9 cellular contexts compared by ENCODE assay signal in the genomic region with DNA sequence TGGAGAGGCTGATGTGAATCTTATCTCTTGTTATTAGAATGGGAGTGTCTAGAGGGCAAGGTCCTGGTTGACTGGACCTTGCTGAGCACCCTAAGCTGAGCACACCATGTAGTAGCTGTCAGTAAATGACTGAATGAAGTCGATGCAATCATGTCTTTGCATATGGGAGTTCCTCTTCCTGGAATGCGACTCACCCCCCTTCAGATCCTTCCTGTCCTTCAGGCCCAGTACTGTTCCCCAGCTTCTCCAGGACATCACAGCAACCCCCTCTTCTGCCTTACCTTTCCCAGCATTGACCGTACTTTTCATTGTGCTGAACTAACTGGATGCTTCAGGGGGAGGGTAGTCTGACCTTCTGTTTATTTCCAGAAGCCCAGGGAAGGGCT. TPM values are rescaled to one million over a fixed set of nuclear protein-coding genes. Genes with fewer than 3 reads are reported as not detected.
DNase-seq lines count a peak whose midpoint lies in the region; ATAC-seq and TF ChIP-seq lines count a peak whose summit lies in the region.
"Had no signal": no experiment of that assay in that cellular context is flagged by ENCODE, and none has a peak within 500 bp of the region (broad histone marks: within the 10 kb centered on the region; RNA-seq: fewer than 3 reads in every experiment).

No MANE protein-coding gene starts in this region.

- no peaks in the 10 kb centered on the region for H3F3A ChIP-seq in PC-9 (ENCODE audit: insufficient read depth, low read depth)

- TF ChIP-seq EP300 in transverse colon (IDR thresholded peaks at IDR 0.05; ENCODE audit: low read depth) = no peak

- intact Hi-C loops in activated T-helper 2 cell treated with anti-CD3 and anti-CD28 coated beads, Interferon-gamma antibody, Interleukin-2, Interleukin-4, amounts not matched to agents 10 μg/mL and 5 μg/mL and 100 μg/mL, durations not matched to agents 14 hours and 24 hours and 36 hours (cut with micrococcal nuclease) = no loop called here
- intact Hi-C loops in transverse colon (cut with DNase I; ENCODE audit: low total_unique reads) = no loop called here
- intact Hi-C loops in PC-9 (cut with micrococcal nuclease; ENCODE audit: unreplicated experiment) = no loop called here

- H3K27ac ChIP-seq in transverse colon (peak overlapping the region; percentile 50 to 98 (median 72)), PC-9 (no peak overlapping the region)

- H2AFZ ChIP-seq in PC-9 = no peak overlapping the region

- H3K79me2 ChIP-seq in PC-9 (ENCODE audit: low read depth) = peaks cover 37% of the 10 kb centered on the region

- H3K36me3 ChIP-seq in transverse colon (no peaks in the 10 kb centered on the region), PC-9 (ENCODE audit: low read depth) (no peaks in the 10 kb centered on the region)
- H3K36me3 ChIP-seq: BE2C had no signal

- in situ Hi-C loops in transverse colon (cut with MboI; ENCODE audit: low pct_ligation_motif_present in 1 of 4, low pct_unique_long_range_greater_than_20kb in 1 of 4, low sequenced_read_pairs in 3 of 4) = no loop called here

- H3K4me3 ChIP-seq in transverse colon (no peak overlapping the region), PC-9 (no peak overlapping the region)

- no peaks in the 10 kb centered on the region for H3K27me3 Mint-ChIP-seq in activated naive CD4-positive, alpha-beta T cell treated with anti-CD3 and anti-CD28 coated beads, Interleukin-2, amount 50 U/mL, for 24 hours
- H3K27me3 Mint-ChIP-seq in activated T-helper 2 cell treated with anti-CD3 and anti-CD28 coated beads, Interferon-gamma antibody, Interleukin-2, Interleukin-4, amounts not matched to agents 10 μg/mL and 5 μg/mL and 100 μg/mL, durations not matched to agents 14 hours and 24 hours and 36 hours (ENCODE audit: low read depth) = no peaks in the 10 kb centered on the region

- peaks cover 80% of the 10 kb centered on the region for H3K4me1 Mint-ChIP-seq in activated naive CD4-positive, alpha-beta T cell treated with anti-CD3 and anti-CD28 coated beads, Interleukin-2, amount 50 U/mL, for 24 hours
- peaks cover 80% of the 10 kb centered on the region for H3K4me1 Mint-ChIP-seq in activated T-helper 2 cell treated with anti-CD3 and anti-CD28 coated beads, Interferon-gamma antibody, Interleukin-2, Interleukin-4, amounts not matched to agents 10 μg/mL and 5 μg/mL and 100 μg/mL, durations not matched to agents 14 hours and 24 hours and 36 hours (ENCODE audit: low read depth)

- no peak for ATAC-seq in HG02678 (IDR thresholded peaks at IDR 0.05; ENCODE audit: unreplicated experiment)

- POLR2A ChIA-PET in PC-9 (lab: Charles Lee; ENCODE audit: unreplicated experiment) = no interaction called here

- no peaks in the 10 kb centered on the region for H3K9me3 ChIP-seq in transverse colon
- no peaks in the 10 kb centered on the region for H3K9me3 ChIP-seq in PC-9 (ENCODE audit: insufficient read depth, low read depth)
- H3K9me3 ChIP-seq: BE2C had no signal

- no peak for TF ChIP-seq CTCF in transverse colon (IDR thresholded peaks at IDR 0.05)
- no peak for TF ChIP-seq CTCF in PC-9 (conservative IDR thresholded peaks at IDR 0.05)

- H3K4me1 ChIP-seq in transverse colon (peaks cover 20 to 88% (median 39%) of the 10 kb centered on the region in 4 donors), PC-9 (replicated peaks; ENCODE audit: insufficient read depth) (0 out of 2 replicates have a peak, but pooled peaks cover 3% of the 10 kb centered on the region)
- H3K4me1 ChIP-seq: BE2C had no signal

- H3K9me3 Mint-ChIP-seq in activated naive CD4-positive, alpha-beta T cell treated with anti-CD3 and anti-CD28 coated beads, Interleukin-2, amount 50 U/mL, for 24 hours = no peaks in the 10 kb centered on the region
- no peaks in the 10 kb centered on the region for H3K9me3 Mint-ChIP-seq in activated T-helper 2 cell treated with anti-CD3 and anti-CD28 coated beads, Interferon-gamma antibody, Interleukin-2, Interleukin-4, amounts not matched to agents 10 μg/mL and 5 μg/mL and 100 μg/mL, durations not matched to agents 14 hours and 24 hours and 36 hours

- no TSS peak for BruUV-seq in PC-9 (replicated peaks; lab: Mats Ljungman, UMichigan)

- H3K9me2 ChIP-seq in PC-9 (ENCODE audit: insufficient read depth) = no peaks in the 10 kb centered on the region

- 67 to 83% methylated on average over 1 to 3 of the region's 3 CpGs for WGBS in transverse colon (ENCODE audit: low coverage in 1 of 2), 2 donors

- CTCF ChIA-PET in PC-9 (lab: Charles Lee) = no interaction called here

- TF ChIP-seq POLR2A in transverse colon (IDR thresholded peaks at IDR 0.05) = no peak

- H3K27me3 ChIP-seq in transverse colon (no peaks in the 10 kb centered on the region), PC-9 (ENCODE audit: insufficient read depth, low read depth) (no peaks in the 10 kb centered on the region)
- H3K27me3 ChIP-seq: BE2C had no signal

- H3K4me3 Mint-ChIP-seq in activated naive CD4-positive, alpha-beta T cell treated with anti-CD3 and anti-CD28 coated beads, Interleukin-2, amount 50 U/mL, for 24 hours = peak overlapping the region; percentile 91
- H3K4me3 Mint-ChIP-seq in activated T-helper 2 cell treated with anti-CD3 and anti-CD28 coated beads, Interferon-gamma antibody, Interleukin-2, Interleukin-4, amounts not matched to agents 10 μg/mL and 5 μg/mL and 100 μg/mL, durations not matched to agents 14 hours and 24 hours and 36 hours (ENCODE audit: low read depth) = peak overlapping the region; percentile 79

- H3K4me2 ChIP-seq in PC-9 = no peak overlapping the region

- no peaks in the 10 kb centered on the region for H4K20me1 ChIP-seq in PC-9 (ENCODE audit: insufficient read depth)

- H3K27ac Mint-ChIP-seq in activated naive CD4-positive, alpha-beta T cell treated with anti-CD3 and anti-CD28 coated beads, Interleukin-2, amount 50 U/mL, for 24 hours = peak overlapping the region; percentile 96
- peak overlapping the region; percentile 62 for H3K27ac Mint-ChIP-seq in activated T-helper 2 cell treated with anti-CD3 and anti-CD28 coated beads, Interferon-gamma antibody, Interleukin-2, Interleukin-4, amounts not matched to agents 10 μg/mL and 5 μg/mL and 100 μg/mL, durations not matched to agents 14 hours and 24 hours and 36 hours

- peaks cover 33% of the 10 kb centered on the region for H3K36me3 Mint-ChIP-seq in activated naive CD4-positive, alpha-beta T cell treated with anti-CD3 and anti-CD28 coated beads, Interleukin-2, amount 50 U/mL, for 24 hours
- peaks cover 84% of the 10 kb centered on the region for H3K36me3 Mint-ChIP-seq in activated T-helper 2 cell treated with anti-CD3 and anti-CD28 coated beads, Interferon-gamma antibody, Interleukin-2, Interleukin-4, amounts not matched to agents 10 μg/mL and 5 μg/mL and 100 μg/mL, durations not matched to agents 14 hours and 24 hours and 36 hours (ENCODE audit: low read depth)

- no peak for DNase-seq in activated naive CD4-positive, alpha-beta T cell treated with Interleukin-2 at 50 U/mL for 16 hours
- no peak for DNase-seq in activated T-helper 2 cell treated with anti-CD3 and anti-CD28 coated beads, Interferon-gamma antibody, Interleukin-2, Interleukin-4, amounts not matched to agents 10 μg/mL and 5 μg/mL and 100 μg/mL, durations not matched to agents 14 hours and 24 hours and 36 hours (ENCODE audit: low spot score)
- DNase-seq in iris pigment epithelial cell (ENCODE audit: low read depth) (peak; percentile 19), transverse colon (peak; percentile 27), PC-9 (no peak), medulla oblongata (ENCODE audit: extremely low spot score) (no peak)
- DNase-seq: BE2C had no signal

RNA-seq across cellular contexts. Expression of gene RHOG, which starts 5.7 kb away (rescaled TPM):
- 174 and 177 TPM in 2 replicates for total RNA-seq in activated T-helper 2 cell treated with anti-CD3 and anti-CD28 coated beads, Interferon-gamma antibody, Interleukin-2, Interleukin-4, amounts not matched to agents 10 μg/mL and 5 μg/mL and 100 μg/mL, durations not matched to agents 14 hours and 24 hours and 36 hours
- 100 to 1,000 TPM in 1 of 4 donors, 10 to 100 TPM in 3; 21.7 to 146 (median 80.6) TPM for total RNA-seq in transverse colon
- total RNA-seq in PC-9 (2021) = 31.0 and 36.1 TPM in 2 replicates

RNA-seq across cellular contexts. Expression of gene STIM1, which starts 20.4 kb away (rescaled TPM):
- 77.6 and 78.0 TPM in 2 replicates for total RNA-seq in activated T-helper 2 cell treated with anti-CD3 and anti-CD28 coated beads, Interferon-gamma antibody, Interleukin-2, Interleukin-4, amounts not matched to agents 10 μg/mL and 5 μg/mL and 100 μg/mL, durations not matched to agents 14 hours and 24 hours and 36 hours
- 10 to 100 TPM; 41.2 to 79.3 (median 48.0) TPM for total RNA-seq in transverse colon
- 26.8 and 28.3 TPM in 2 replicates for total RNA-seq in PC-9 (2021)

RNA-seq across cellular contexts. Expression of gene PGAP2, which starts 26.7 kb away (rescaled TPM):
- total RNA-seq in activated T-helper 2 cell treated with anti-CD3 and anti-CD28 coated beads, Interferon-gamma antibody, Interleukin-2, Interleukin-4, amounts not matched to agents 10 μg/mL and 5 μg/mL and 100 μg/mL, durations not matched to agents 14 hours and 24 hours and 36 hours = 23.8 and 30.3 TPM in 2 replicates
- 10 to 100 TPM in 3 of 4 donors, 1 to 10 TPM in 1; 8.2 to 41.1 (median 37.9) TPM for total RNA-seq in transverse colon
- 37.7 and 39.5 TPM in 2 replicates for total RNA-seq in PC-9 (2021)

RNA-seq across cellular contexts. Expression of gene NUP98, which starts 37.7 kb away (rescaled TPM):
- total RNA-seq in activated T-helper 2 cell treated with anti-CD3 and anti-CD28 coated beads, Interferon-gamma antibody, Interleukin-2, Interleukin-4, amounts not matched to agents 10 μg/mL and 5 μg/mL and 100 μg/mL, durations not matched to agents 14 hours and 24 hours and 36 hours = 123 and 131 TPM in 2 replicates
- total RNA-seq in transverse colon (100 to 1,000 TPM in 1 of 4 donors, 10 to 100 TPM in 3; 37.0 to 103 (median 72.4) TPM), PC-9 (2021) (49.8 and 59.7 TPM in 2 replicates)

Comparison
In these comparisons a context has a peak if more than half of its experiments do, and no peak if none do; other contexts are left out.
1. DNase-seq: peak in iris pigment epithelial cell (single experiment) and transverse colon (single experiment); none in activated naive CD4-positive, alpha-beta T cell treated with Interleukin-2 at 50 U/mL for 16 hours (single experiment), activated T-helper 2 cell treated with anti-CD3 and anti-CD28 coated beads, Interferon-gamma antibody, Interleukin-2, Interleukin-4, amounts not matched to agents 10 μg/mL and 5 μg/mL and 100 μg/mL, durations not matched to agents 14 hours and 24 hours and 36 hours (single experiment), PC-9 (0 of 2) and medulla oblongata (single experiment).